In the genomic region with DNA sequence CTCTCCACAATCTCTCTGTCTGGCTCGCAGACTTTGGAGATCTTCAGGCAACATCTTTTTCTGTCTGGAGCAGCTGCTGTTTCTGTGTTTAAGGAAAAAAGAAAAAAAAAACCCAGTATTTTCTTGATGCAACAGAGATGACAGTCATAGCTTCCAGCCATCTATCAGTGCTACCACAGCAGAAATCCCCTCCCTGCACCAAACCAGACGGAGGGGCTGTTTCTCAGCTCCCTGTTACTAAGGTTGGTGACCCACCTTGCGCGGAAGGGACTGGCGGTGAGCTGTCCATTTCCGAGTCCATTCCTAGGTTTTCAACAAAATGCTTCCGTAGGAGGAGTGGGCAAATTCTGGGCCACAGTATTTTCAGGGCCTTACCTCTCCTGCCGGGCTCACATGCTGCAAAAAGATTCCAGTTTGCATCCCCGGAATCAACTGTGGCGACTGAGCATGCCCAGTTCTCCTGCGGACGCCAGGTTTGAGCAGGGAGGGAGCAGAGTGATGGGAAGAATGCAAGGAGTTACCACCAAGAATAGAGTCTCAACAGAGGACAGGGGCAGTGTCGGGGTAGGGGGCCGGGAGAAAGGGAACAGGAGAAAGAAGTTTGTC, we compare ENCODE assay signal across 10 cellular contexts. TPM values are rescaled to one million over a fixed set of nuclear protein-coding genes. Genes with fewer than 3 reads are reported as not detected.
DNase-seq lines count a peak whose midpoint lies in the region; ATAC-seq and TF ChIP-seq lines count a peak whose summit lies in the region.
"Had no signal": no experiment of that assay in that cellular context is flagged by ENCODE, and none has a peak within 500 bp of the region (broad histone marks: within the 10 kb centered on the region; RNA-seq: fewer than 3 reads in every experiment).

No MANE protein-coding gene starts in this region.

- H3K36me3 Mint-ChIP-seq in effector memory CD8-positive, alpha-beta T cell (ENCODE audit: insufficient read depth): no peaks in the 10 kb centered on the region
- H3K36me3 Mint-ChIP-seq in neural crest cell (ENCODE audit: low read depth): no peaks in the 10 kb centered on the region

- H3K9me3 Mint-ChIP-seq in effector memory CD8-positive, alpha-beta T cell: no peaks in the 10 kb centered on the region
- no peaks in the 10 kb centered on the region for H3K9me3 Mint-ChIP-seq in neural crest cell

- peaks cover 0 to 6% of the 10 kb centered on the region in 2 donors for H3K4me1 Mint-ChIP-seq in effector memory CD8-positive, alpha-beta T cell (ENCODE audit: low read depth in 2 of 2)
- H3K4me1 Mint-ChIP-seq in neural crest cell: peaks cover 14% of the 10 kb centered on the region

- TF ChIP-seq CTCF in neural crest cell (conservative IDR thresholded peaks at IDR 0.05): no peak

- H3K27me3 Mint-ChIP-seq in effector memory CD8-positive, alpha-beta T cell: peaks cover 13 to 27% of the 10 kb centered on the region in 2 donors
- peaks cover 65% of the 10 kb centered on the region for H3K27me3 Mint-ChIP-seq in neural crest cell (ENCODE audit: low read depth)

- H3K4me3 Mint-ChIP-seq in effector memory CD8-positive, alpha-beta T cell: peak overlapping the region in 1 of 2 donors; percentile 78
- peak overlapping the region; percentile 62 for H3K4me3 Mint-ChIP-seq in neural crest cell

- H3K27ac Mint-ChIP-seq in effector memory CD8-positive, alpha-beta T cell: peak overlapping the region in 1 of 2 donors; percentile 25
- H3K27ac Mint-ChIP-seq in neural crest cell (ENCODE audit: unreplicated experiment): no peak overlapping the region

- ATAC-seq in effector memory CD8-positive, alpha-beta T cell (replicated peaks): peak; percentile 69
- ATAC-seq in GM19467 (IDR thresholded peaks at IDR 0.05; ENCODE audit: unreplicated experiment): no peak
- ATAC-seq in HG02840 (IDR thresholded peaks at IDR 0.05; ENCODE audit: low FRiP score, unreplicated experiment): no peak

- DNase-seq in ELR (ENCODE audit: low read depth) (peak; percentile 21), NCI-H748 (lab: John Stamatoyannopoulos, UW; ENCODE audit: unreplicated experiment) (peak; percentile 70), neural crest cell (ENCODE audit: low read depth, low spot score) (peak; percentile 9), HK-2 (ENCODE audit: unreplicated experiment) (no peak)
- peak in 1 of 3 experiments; percentile 1 for DNase-seq in effector memory CD8-positive, alpha-beta T cell
- no peak for DNase-seq in NK-92 treated with Interleukin-12 subunit alpha and Interleukin-12 subunit beta, amount 100 ng/mL, for 24 hours (lab: John Stamatoyannopoulos, UW)
- DNase-seq: NCI-H2029; stimulated activated CD4-positive, alpha-beta T cell treated with anti-CD3 and anti-CD28 coated beads, Interleukin-2, amount 100 ng/mL, for 48 hours had no signal

RNA-seq across cellular contexts. Expression of a gene that starts 1.2 kb away (rescaled TPM):
- total RNA-seq in neural crest cell: not detected in 2 replicates

Comparison
In these comparisons a context has a peak if more than half of its experiments do, and no peak if none do; other contexts are left out.
1. DNase-seq: peak in ELR (single experiment), NCI-H748 (single experiment) and neural crest cell (single experiment); none in NK-92 treated with Interleukin-12 subunit alpha and Interleukin-12 subunit beta, amount 100 ng/mL, for 24 hours (single experiment) and HK-2 (single experiment).